8 cellular contexts compared by ENCODE assay signal in genomic region chrX:149527705-149528104, GRCh38. TPM values are rescaled to one million over a fixed set of nuclear protein-coding genes. Genes with fewer than 3 reads are reported as not detected.
A peak's percentile ranks its signal among the peaks of the same experiment; 100 is the strongest.
DNase-seq lines count a peak whose midpoint lies in the region; ATAC-seq and TF ChIP-seq lines count a peak whose summit lies in the region.

No MANE protein-coding gene starts in this region.

- H3K9me3 Mint-ChIP-seq in chondrocyte (ENCODE audit: low read depth) (peaks cover 1% of the 10 kb centered on the region), natural killer cell (no peaks in the 10 kb centered on the region)

- H3K79me2 ChIP-seq in OCI-LY1 (ENCODE audit: insufficient read depth, low read length), result no peaks in the 10 kb centered on the region

- no peaks in the 10 kb centered on the region for H3K9me2 ChIP-seq in OCI-LY1 (ENCODE audit: low read depth, low read length)

- H3K4me1 ChIP-seq in OCI-LY1 (ENCODE audit: insufficient read depth, low read length, severe bottlenecking), result peaks cover 16% of the 10 kb centered on the region

- no peak overlapping the region for H3K4me3 ChIP-seq in OCI-LY1 (ENCODE audit: low read depth, low read length, poor library complexity, severe bottlenecking)

- H3F3A ChIP-seq in OCI-LY1 (ENCODE audit: insufficient read depth, low read length), result no peaks in the 10 kb centered on the region

- DNase-seq in NCI-H524 (lab: John Stamatoyannopoulos, UW) (peak; percentile 6 to 34), NCI-H524 treated with DMSO at 0.1 percent for 48 hours (lab: John Stamatoyannopoulos, UW) (no peak), chondrocyte (ENCODE audit: low spot score) (no peak), natural killer cell (no peak)

- H2AFZ ChIP-seq in OCI-LY1 (ENCODE audit: low read length), result no peak overlapping the region

- no peak overlapping the region for H3K27ac ChIP-seq in OCI-LY1 (ENCODE audit: low read depth, low read length, poor library complexity, severe bottlenecking)

- no peak overlapping the region for H3K9ac ChIP-seq in OCI-LY1 (ENCODE audit: low read length)

- H3K27ac Mint-ChIP-seq in chondrocyte (ENCODE audit: unreplicated experiment) (no peak overlapping the region), natural killer cell (peak overlapping the region; percentile 52 to 64)

- no peaks in the 10 kb centered on the region for H3K27me3 ChIP-seq in OCI-LY1 (ENCODE audit: insufficient read depth, low read length)

- no peak overlapping the region for H3K4me3 Mint-ChIP-seq in chondrocyte (ENCODE audit: unreplicated experiment)
- peak overlapping the region; percentile 57 for H3K4me3 Mint-ChIP-seq in natural killer cell

- H3K36me3 ChIP-seq in OCI-LY1 (ENCODE audit: insufficient read depth, low read length), result no peaks in the 10 kb centered on the region

- H3K36me3 Mint-ChIP-seq in chondrocyte (ENCODE audit: low read depth), result peaks cover 2% of the 10 kb centered on the region
- no peaks in the 10 kb centered on the region for H3K36me3 Mint-ChIP-seq in natural killer cell

- TF ChIP-seq CTCF in OCI-LY1 (IDR thresholded peaks at IDR 0.05; ENCODE audit: low read length) (peak; percentile 49), chondrocyte (IDR thresholded peaks at IDR 0.05) (peak; percentile 70), natural killer cell (IDR thresholded peaks at IDR 0.05) (peak; percentile 45)

- H4K20me1 ChIP-seq in OCI-LY1 (ENCODE audit: insufficient read depth, low read length), result no peaks in the 10 kb centered on the region

- no peak overlapping the region for H3K4me2 ChIP-seq in OCI-LY1 (ENCODE audit: low read length)

- peak; percentile 23 for ATAC-seq in GM19023 (IDR thresholded peaks at IDR 0.05; ENCODE audit: unreplicated experiment)
- ATAC-seq in natural killer cell, result peak in 2 of 3 donors; percentile 25 to 34
- ATAC-seq in GM18520 (IDR thresholded peaks at IDR 0.05; ENCODE audit: unreplicated experiment), result no peak
- no peak for ATAC-seq in HG02763 (IDR thresholded peaks at IDR 0.05; ENCODE audit: unreplicated experiment)

- H3K27me3 Mint-ChIP-seq in chondrocyte (ENCODE audit: low read depth), result no peaks in the 10 kb centered on the region
- H3K27me3 Mint-ChIP-seq in natural killer cell (ENCODE audit: low read depth in 2 of 2), result no peaks in the 10 kb centered on the region

- H3K4me1 Mint-ChIP-seq in chondrocyte (ENCODE audit: low read depth) (no peaks in the 10 kb centered on the region), natural killer cell (peaks cover 11 to 32% of the 10 kb centered on the region in 2 donors)

- H3K9me3 ChIP-seq in OCI-LY1 (ENCODE audit: low read length), result no peaks in the 10 kb centered on the region

- intact Hi-C loops in natural killer cell (cut with micrococcal nuclease), result no loop called here

RNA-seq across cellular contexts. Expression of gene EOLA1, which starts 13.1 kb away (rescaled TPM):
- total RNA-seq in chondrocyte, result 14.7 to 18.9 TPM (median 17.8 TPM) in 3 replicates
- total RNA-seq in natural killer cell, result 10 to 100 TPM; 26.4 to 37.6 (median 36.7) TPM

RNA-seq across cellular contexts. Expression of gene HSFX3, which starts 22.0 kb away (rescaled TPM):
- total RNA-seq in chondrocyte (not detected in 3 replicates), natural killer cell (not detected)

RNA-seq across cellular contexts. Expression of gene IDS, which starts 22.6 kb away (rescaled TPM):
- total RNA-seq in chondrocyte (93.5 to 98.5 TPM (median 94.1 TPM) in 3 replicates), natural killer cell (100 to 1,000 TPM; 286 to 344 (median 317) TPM)

RNA-seq across cellular contexts. Expression of gene MAGEA9B, which starts 59.6 kb away (rescaled TPM):
- total RNA-seq in chondrocyte (not detected in 3 replicates), natural killer cell (not detected)

Comparison
In these comparisons a context has a peak if more than half of its experiments do, and no peak if none do; other contexts are left out.
1. DNase-seq: peak in NCI-H524 (2 of 2); none in NCI-H524 treated with DMSO at 0.1 percent for 48 hours (single experiment), chondrocyte (single experiment) and natural killer cell (single experiment).
2. ATAC-seq: peak in GM19023 (single experiment) and natural killer cell (2 of 3); none in GM18520 (single experiment) and HG02763 (single experiment).
3. Peak in every context shown above with its lines, with median percentiles within 50 percentile points of each other: CTCF ChIP-seq.